15 cellular contexts compared by ENCODE assay signal in the genomic region with DNA sequence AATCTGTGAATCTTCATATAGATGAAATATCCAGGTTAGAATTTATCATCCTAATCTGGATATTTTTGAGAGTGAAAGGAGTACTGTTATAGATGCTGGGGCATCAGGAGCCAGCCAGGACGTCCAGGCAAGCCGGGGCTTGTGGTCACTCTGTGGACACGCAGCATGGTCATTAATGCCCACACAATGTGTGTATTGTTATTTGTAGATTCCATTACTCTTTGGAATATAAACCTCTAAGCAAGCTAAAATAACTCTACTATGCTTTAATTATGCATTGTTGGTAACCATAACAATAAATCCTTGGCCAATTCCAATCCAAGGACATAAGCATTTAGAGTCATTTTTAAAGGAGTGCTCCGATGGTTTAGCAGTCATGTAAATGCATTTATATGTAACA. TPM values are rescaled to one million over a fixed set of nuclear protein-coding genes. Genes with fewer than 3 reads are reported as not detected.
A peak's percentile ranks its signal among the peaks of the same experiment; 100 is the strongest.
DNase-seq lines count a peak whose midpoint lies in the region; ATAC-seq and TF ChIP-seq lines count a peak whose summit lies in the region.
"Had no signal": no experiment of that assay in that cellular context is flagged by ENCODE, and none has a peak within 500 bp of the region (broad histone marks: within the 10 kb centered on the region; RNA-seq: fewer than 3 reads in every experiment).

No MANE protein-coding gene starts in this region.

- H3K4me3 ChIP-seq in effector memory CD4-positive, alpha-beta T cell (ENCODE audit: insufficient read depth, low read depth, low read length, poor library complexity, severe bottlenecking), result no peak overlapping the region

- H3K36me3 Mint-ChIP-seq in osteocyte (ENCODE audit: unreplicated experiment), result peaks cover 4% of the 10 kb centered on the region
- H3K36me3 Mint-ChIP-seq: CD8-positive, alpha-beta memory T cell had no signal

- peak; percentile 7 for DNase-seq in M059J (ENCODE audit: low read depth)
- peak; percentile 33 for DNase-seq in astrocyte of the hippocampus (ENCODE audit: low read depth, low spot score)
- DNase-seq in osteocyte (ENCODE audit: extremely low spot score, unreplicated experiment), result peak; percentile 21
- DNase-seq in effector memory CD4-positive, alpha-beta T cell, result no peak
- DNase-seq in SW 1271 (lab: John Stamatoyannopoulos, UW), result no peak
- DNase-seq: ACHN; BE2C; C1 segment of cervical spinal cord; Caco-2; CD4-positive, CD25-positive, alpha-beta regulatory T cell; CD8-positive, alpha-beta memory T cell; HCEC 1CT; IMR-90 had no signal

- no peak for ATAC-seq in HG03442 (IDR thresholded peaks at IDR 0.05; ENCODE audit: unreplicated experiment)

- H3K4me3 Mint-ChIP-seq in osteocyte (ENCODE audit: unreplicated experiment), result no peak overlapping the region
- H3K4me3 Mint-ChIP-seq: CD4-positive, CD25-positive, alpha-beta regulatory T cell; CD8-positive, alpha-beta memory T cell had no signal

- no peak for TF ChIP-seq CTCF in osteocyte (IDR thresholded peaks at IDR 0.05)

- no peaks in the 10 kb centered on the region for H3K27me3 Mint-ChIP-seq in osteocyte (ENCODE audit: unreplicated experiment)
- H3K27me3 Mint-ChIP-seq: CD4-positive, CD25-positive, alpha-beta regulatory T cell; CD8-positive, alpha-beta memory T cell had no signal

- H3K4me1 ChIP-seq in effector memory CD4-positive, alpha-beta T cell (ENCODE audit: control insufficient read depth, insufficient read depth, low read length, poor library complexity, severe bottlenecking), result no peaks in the 10 kb centered on the region
- H3K4me1 ChIP-seq: BE2C, Caco-2 had no signal

- H3K27ac Mint-ChIP-seq in osteocyte (ENCODE audit: unreplicated experiment), result no peak overlapping the region
- H3K27ac Mint-ChIP-seq: CD8-positive, alpha-beta memory T cell had no signal

- no peak overlapping the region for H3K27ac ChIP-seq in effector memory CD4-positive, alpha-beta T cell (ENCODE audit: insufficient read depth, low read length, poor library complexity, severe bottlenecking)
- H3K27ac ChIP-seq: HL-60 had no signal

- no peaks in the 10 kb centered on the region for H3K9me3 ChIP-seq in effector memory CD4-positive, alpha-beta T cell (ENCODE audit: control insufficient read depth, low read length)
- H3K9me3 ChIP-seq: BE2C, Caco-2 had no signal

- peaks cover 44% of the 10 kb centered on the region for H3K4me1 Mint-ChIP-seq in osteocyte (ENCODE audit: unreplicated experiment)
- H3K4me1 Mint-ChIP-seq: CD8-positive, alpha-beta memory T cell had no signal

- H3K9me3 Mint-ChIP-seq in osteocyte (ENCODE audit: unreplicated experiment), result no peaks in the 10 kb centered on the region
- H3K9me3 Mint-ChIP-seq: CD4-positive, CD25-positive, alpha-beta regulatory T cell; CD8-positive, alpha-beta memory T cell had no signal

- H3K36me3 ChIP-seq in effector memory CD4-positive, alpha-beta T cell (ENCODE audit: control insufficient read depth, insufficient read depth, low read length), result no peaks in the 10 kb centered on the region
- H3K36me3 ChIP-seq: BE2C had no signal

- no peaks in the 10 kb centered on the region for H3K27me3 ChIP-seq in effector memory CD4-positive, alpha-beta T cell (replicated peaks; ENCODE audit: control insufficient read depth, insufficient read depth, low read length, poor library complexity, severe bottlenecking)
- H3K27me3 ChIP-seq: BE2C had no signal

RNA-seq across cellular contexts. Expression of gene CLYBL, which starts 32.6 kb away (rescaled TPM):
- 0.07 and 0.12 TPM in 2 replicates for total RNA-seq in M059J (2014; rRNA removed; shearing (Covaris generic))
- 4.4 and 6.4 TPM in 2 replicates for total RNA-seq in osteocyte

Comparison
In these comparisons a context has a peak if more than half of its experiments do, and no peak if none do; other contexts are left out.
1. DNase-seq: peak in M059J (single experiment), astrocyte of the hippocampus (single experiment) and osteocyte (single experiment); none in effector memory CD4-positive, alpha-beta T cell (0 of 3) and SW 1271 (0 of 2).